Comparison of ENCODE assay signal across 2 cellular contexts in the genomic region with DNA sequence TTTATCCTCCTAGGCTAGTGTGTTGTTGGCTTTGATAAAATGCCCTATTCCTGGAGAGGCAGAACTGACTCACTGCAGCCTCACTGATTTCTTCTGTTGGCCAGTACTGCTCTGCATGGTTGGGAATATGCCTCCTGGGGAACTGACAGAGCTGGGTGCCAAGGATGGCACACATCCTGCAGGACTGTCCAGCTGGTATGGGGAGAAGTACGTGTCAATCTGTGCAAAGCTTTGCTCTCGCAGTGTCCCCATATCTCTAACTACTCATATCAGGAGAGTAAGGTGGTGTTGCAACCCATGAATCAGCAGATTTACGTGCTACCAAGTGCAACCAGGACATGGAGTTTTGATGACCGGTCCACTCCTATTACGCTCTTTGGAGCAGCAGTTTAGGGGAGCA.
TF ChIP-seq lines count a peak whose summit lies in the region.

No MANE protein-coding gene starts in this region.

TF ChIP-seq in HepG2, 621 proteins besides CTCF, POLR2A, EP300 and RAD21:
- TF ChIP-seq SRSF1 (optimal IDR thresholded peaks at IDR 0.05; ENCODE audit: low read depth, low read length) (no peak), HOXA5 (CRISPR knock-in tag; IDR thresholded peaks at IDR 0.05) (no peak), ZNF207 (IDR thresholded peaks at IDR 0.05; ENCODE audit: borderline replicate concordance) (no peak), MAFK (conservative IDR thresholded peaks at IDR 0.05 in 1 of 2, IDR thresholded peaks at IDR 0.05 in 1 of 2; ENCODE audit: low read length in 2 of 2) (peak in 1 of 2 experiments; percentile 29; a peak in 1 of 4 replicates), JDP2 (CRISPR knock-in tag; IDR thresholded peaks at IDR 0.05; ENCODE audit: borderline replicate concordance) (no peak)
- TF ChIP-seq, protein P1, sequence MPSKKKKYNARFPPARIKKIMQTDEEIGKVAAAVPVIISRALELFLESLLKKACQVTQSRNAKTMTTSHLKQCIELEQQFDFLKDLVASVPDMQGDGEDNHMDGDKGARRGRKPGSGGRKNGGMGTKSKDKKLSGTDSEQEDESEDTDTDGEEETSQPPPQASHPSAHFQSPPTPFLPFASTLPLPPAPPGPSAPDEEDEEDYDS (CRISPR knock-in tag; IDR thresholded peaks at IDR 0.05): no peak
- TF ChIP-seq, protein P2, sequence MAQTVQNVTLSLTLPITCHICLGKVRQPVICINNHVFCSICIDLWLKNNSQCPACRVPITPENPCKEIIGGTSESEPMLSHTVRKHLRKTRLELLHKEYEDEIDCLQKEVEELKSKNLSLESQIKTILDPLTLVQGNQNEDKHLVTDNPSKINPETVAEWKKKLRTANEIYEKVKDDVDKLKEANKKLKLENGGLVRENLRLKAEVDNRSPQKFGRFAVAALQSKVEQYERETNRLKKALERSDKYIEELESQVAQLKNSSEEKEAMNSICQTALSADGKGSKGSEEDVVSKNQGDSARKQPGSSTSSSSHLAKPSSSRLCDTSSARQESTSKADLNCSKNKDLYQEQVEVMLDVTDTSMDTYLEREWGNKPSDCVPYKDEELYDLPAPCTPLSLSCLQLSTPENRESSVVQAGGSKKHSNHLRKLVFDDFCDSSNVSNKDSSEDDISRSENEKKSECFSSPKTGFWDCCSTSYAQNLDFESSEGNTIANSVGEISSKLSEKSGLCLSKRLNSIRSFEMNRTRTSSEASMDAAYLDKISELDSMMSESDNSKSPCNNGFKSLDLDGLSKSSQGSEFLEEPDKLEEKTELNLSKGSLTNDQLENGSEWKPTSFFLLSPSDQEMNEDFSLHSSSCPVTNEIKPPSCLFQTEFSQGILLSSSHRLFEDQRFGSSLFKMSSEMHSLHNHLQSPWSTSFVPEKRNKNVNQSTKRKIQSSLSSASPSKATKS (CRISPR knock-in tag; IDR thresholded peaks at IDR 0.05): no peak
- TF ChIP-seq, protein P3, sequence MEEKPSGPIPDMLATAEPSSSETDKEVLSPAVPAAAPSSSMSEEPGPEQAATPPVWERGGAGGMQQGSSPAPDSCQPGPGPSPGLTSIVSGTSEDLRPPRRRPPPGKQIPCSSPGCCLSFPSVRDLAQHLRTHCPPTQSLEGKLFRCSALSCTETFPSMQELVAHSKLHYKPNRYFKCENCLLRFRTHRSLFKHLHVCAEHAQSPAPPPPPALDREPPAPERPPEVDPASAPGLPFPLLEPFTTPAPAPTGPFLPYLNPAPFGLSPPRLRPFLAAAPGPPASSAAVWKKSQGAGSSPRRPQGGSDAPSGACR (CRISPR knock-in tag; IDR thresholded peaks at IDR 0.05): no peak

TF ChIP-seq in K562, 482 proteins besides CTCF, POLR2A, EP300 and RAD21:
- TF ChIP-seq THRAP3 (IDR thresholded peaks at IDR 0.05; ENCODE audit: borderline replicate concordance): no peak
- TF ChIP-seq, protein P4, sequence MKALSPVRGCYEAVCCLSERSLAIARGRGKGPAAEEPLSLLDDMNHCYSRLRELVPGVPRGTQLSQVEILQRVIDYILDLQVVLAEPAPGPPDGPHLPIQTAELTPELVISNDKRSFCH (CRISPR knock-in tag; IDR thresholded peaks at IDR 0.05): no peak
- TF ChIP-seq, protein P4 (tag; IDR thresholded peaks at IDR 0.05): no peak
- peak; percentile 28; the same call in 1 of the 2 replicates for TF ChIP-seq CEBPB (tag; IDR thresholded peaks at IDR 0.05)
- TF ChIP-seq ZNF316 (IDR thresholded peaks at IDR 0.05): peak; percentile 11; the same call in 1 of the 2 replicates
- TF ChIP-seq NFE2 (IDR thresholded peaks at IDR 0.05; ENCODE audit: low read depth): peak; percentile 43; the same call in 1 of the 2 replicates
- TF ChIP-seq MAFG (tag; conservative IDR thresholded peaks at IDR 0.05): 0 out of 2 replicates have a peak, but pooled peaks have one; percentile 15
